Comparison of ENCODE assay signal across 8 cellular contexts in the genomic region with DNA sequence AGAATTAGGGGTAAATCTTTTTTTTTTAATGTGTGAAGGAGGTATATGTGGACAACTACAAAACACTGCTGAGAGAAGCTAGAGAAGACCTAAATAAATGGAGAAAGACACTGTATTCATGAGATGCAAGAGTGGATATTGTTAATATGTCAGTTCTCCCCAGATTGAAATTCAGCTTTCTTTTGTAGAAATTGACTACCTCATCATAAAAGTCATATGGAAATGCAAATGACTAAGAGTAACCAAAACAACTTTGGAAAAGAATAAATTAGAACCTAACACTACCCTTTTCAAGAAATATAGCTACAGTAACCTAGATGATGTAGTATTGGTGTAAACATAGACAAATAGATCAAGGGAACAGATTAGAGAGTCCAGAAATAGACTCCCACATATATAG.
"Had no signal": no experiment of that assay in that cellular context is flagged by ENCODE, and none has a peak within 500 bp of the region (broad histone marks: within the 10 kb centered on the region; RNA-seq: fewer than 3 reads in every experiment).

No MANE protein-coding gene starts in this region.

- H2AFZ ChIP-seq: GM23248 had no signal

- H3K4me3 ChIP-seq: GM23248, HAP-1 had no signal

- H3K27ac ChIP-seq: GM23248, HL-60 had no signal

- ATAC-seq: HCT116 had no signal

- DNase-seq: GM23248, GOT3, H7, HFFc6, KG1 had no signal

- H3K9ac ChIP-seq: GM23248 had no signal

- H3K36me3 ChIP-seq: HAP-1 had no signal

- H3K9me3 ChIP-seq: HAP-1 had no signal
